In genomic region chrX:53584891-53585290, GRCh38 we compare ENCODE assay signal across 32 cellular contexts.
"Had no signal": no experiment of that assay in that cellular context is flagged by ENCODE, and none has a peak within 500 bp of the region (broad histone marks: within the 10 kb centered on the region; RNA-seq: fewer than 3 reads in every experiment).

No MANE protein-coding gene starts in this region.

- H3K27me3 ChIP-seq: colonic mucosa, gastrocnemius medialis, neural progenitor cell, right atrium auricular region, sigmoid colon, stomach, transverse colon, upper lobe of right lung, uterus had no signal

- ATAC-seq: esophagus mucosa; gastrocnemius medialis; heart right ventricle; left ventricle myocardium superior; lower lobe of right lung; naive thymus-derived CD4-positive, alpha-beta T cell; stimulated activated effector memory CD8-positive, alpha-beta T cell treated with anti-CD3 and anti-CD28 coated beads, Interleukin-12 subunit alpha, Interleukin-12 subunit beta, amount 100 ng/mL, for 72 hours; upper lobe of right lung had no signal

- H3K27ac Mint-ChIP-seq: dendritic cell treated with granulocyte-macrophage colony-stimulating factor and Interleukin-4, amounts not matched to agents 40 ng/mL and 50 ng/mL, for 4 days; endodermal cell; immature natural killer cell; mesothelial cell of epicardium; nephron; neural progenitor cell; stimulated activated effector memory CD8-positive, alpha-beta T cell treated with anti-CD3 and anti-CD28 coated beads, Interleukin-12 subunit alpha, Interleukin-12 subunit beta, amount 100 ng/mL, for 72 hours had no signal

- H3K9me3 Mint-ChIP-seq: dendritic cell treated with granulocyte-macrophage colony-stimulating factor and Interleukin-4, amounts not matched to agents 40 ng/mL and 50 ng/mL, for 4 days; immature natural killer cell; naive thymus-derived CD4-positive, alpha-beta T cell; stimulated activated effector memory CD8-positive, alpha-beta T cell treated with anti-CD3 and anti-CD28 coated beads, Interleukin-12 subunit alpha, Interleukin-12 subunit beta, amount 100 ng/mL, for 72 hours had no signal

- H3K4me1 Mint-ChIP-seq: endodermal cell, immature natural killer cell, mesothelial cell of epicardium, nephron, neural progenitor cell had no signal

- H3K27ac ChIP-seq: colonic mucosa, epithelial cell of prostate, gastrocnemius medialis, heart right ventricle, lower lobe of right lung, neural progenitor cell, parathyroid adenoma, prostate gland, right atrium auricular region, sigmoid colon, stomach, transverse colon, upper lobe of right lung, uterus had no signal

- DNase-seq: colonic mucosa; effector CD8-positive, alpha-beta T cell; endodermal cell; foreskin fibroblast; gastrocnemius medialis; glutamatergic neuron; heart right ventricle; immature natural killer cell; islet precursor cell; kidney glomerular epithelial cell; left ventricle myocardium superior; lower lobe of right lung; mesenchymal stem cell; naive thymus-derived CD4-positive, alpha-beta T cell; sigmoid colon; stimulated activated CD4-positive, alpha-beta T cell treated with anti-CD3 and anti-CD28 coated beads, Interleukin-2, amount 100 ng/mL, for 24 hours; stimulated activated CD4-positive, alpha-beta T cell treated with anti-CD3 and anti-CD28 coated beads, Interleukin-4, amount 100 ng/mL, for 24 hours; stimulated activated naive CD4-positive, alpha-beta T cell treated with Interleukin-2 at 50 U/mL for 16 hours; stomach; transverse colon; upper lobe of right lung; uterus had no signal

- H3K27me3 Mint-ChIP-seq: dendritic cell treated with granulocyte-macrophage colony-stimulating factor and Interleukin-4, amounts not matched to agents 40 ng/mL and 50 ng/mL, for 4 days; naive thymus-derived CD4-positive, alpha-beta T cell had no signal

- H3K4me3 Mint-ChIP-seq: dendritic cell treated with granulocyte-macrophage colony-stimulating factor and Interleukin-4, amounts not matched to agents 40 ng/mL and 50 ng/mL, for 4 days; endodermal cell; immature natural killer cell; mesothelial cell of epicardium; naive thymus-derived CD4-positive, alpha-beta T cell; nephron; neural progenitor cell; stimulated activated effector memory CD8-positive, alpha-beta T cell treated with anti-CD3 and anti-CD28 coated beads, Interleukin-12 subunit alpha, Interleukin-12 subunit beta, amount 100 ng/mL, for 72 hours had no signal

- H3K4me3 ChIP-seq: colonic mucosa, gastrocnemius medialis, heart right ventricle, lower lobe of right lung, neural progenitor cell, prostate gland, right atrium auricular region, sigmoid colon, stomach, transverse colon, upper lobe of right lung, uterus had no signal

- H3K36me3 ChIP-seq: prostate gland, uterus had no signal
